9 cellular contexts compared by ENCODE assay signal in genomic region chr10:114406455-114406854, GRCh38.
"Had no signal": no experiment of that assay in that cellular context is flagged by ENCODE, and none has a peak within 500 bp of the region (broad histone marks: within the 10 kb centered on the region; RNA-seq: fewer than 3 reads in every experiment).

No MANE protein-coding gene starts in this region.

- H3K4me3 Mint-ChIP-seq: GM23338, HFFc6 had no signal

- H3K9me3 Mint-ChIP-seq: GM23338, HFFc6 had no signal

- FAIRE-seq: H1, H54, HTR-8/SVneo had no signal

- ATAC-seq: GM23338 had no signal

- H3K27ac Mint-ChIP-seq: GM23338, H9, HFFc6 had no signal

- H2AFZ ChIP-seq: GM23338 had no signal

- DNase-seq: H9, HCEC 1CT, HFFc6, IMR-90, KBM-7 had no signal

- H3K4me2 ChIP-seq: GM23338 had no signal

- H3K4me3 ChIP-seq: GM23338 had no signal
